In the genomic region with DNA sequence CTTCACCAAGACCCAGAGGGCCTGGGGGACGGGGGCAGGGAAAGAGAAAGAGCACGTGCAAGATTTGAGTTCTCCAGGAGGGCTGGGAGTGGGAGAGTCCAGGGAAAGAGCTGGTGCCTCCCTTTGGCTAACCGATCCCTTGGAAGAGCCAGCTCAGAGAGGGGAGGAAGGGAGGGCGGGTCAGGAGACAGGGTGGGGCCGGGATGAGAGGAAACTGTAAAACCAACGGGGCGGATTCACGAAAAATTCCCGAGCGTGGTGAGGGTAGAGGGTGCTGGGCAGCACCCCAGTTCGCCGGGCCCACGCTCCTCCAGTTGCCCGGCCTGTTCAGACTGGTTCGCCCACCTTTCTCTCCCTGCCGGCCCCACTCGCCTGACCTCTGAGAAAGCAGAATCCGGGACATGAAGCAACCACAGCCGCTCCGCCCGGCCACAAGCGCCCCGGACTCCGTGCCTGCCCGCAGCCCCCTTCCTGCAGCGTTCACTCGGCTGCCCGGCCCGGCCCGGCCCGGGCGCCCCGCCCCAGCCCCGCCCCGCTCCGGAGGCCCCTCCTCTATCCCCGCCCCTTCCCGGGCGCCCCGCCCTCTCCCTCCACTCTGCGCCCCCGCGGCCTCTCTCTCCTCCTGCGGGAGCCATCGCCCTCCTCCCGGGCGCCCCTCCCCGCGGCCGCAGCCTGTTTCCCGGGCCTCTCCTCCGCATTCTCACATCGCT, we compare ENCODE assay signal across 8 cellular contexts.
DNase-seq lines count a peak whose midpoint lies in the region; ATAC-seq and TF ChIP-seq lines count a peak whose summit lies in the region.

No MANE protein-coding gene starts in this region.

- no peaks in the 10 kb centered on the region for H3K9me3 Mint-ChIP-seq in progenitor cell of endocrine pancreas (ENCODE audit: low read depth)

- 7 to 8% methylated on average over 14 to 18 of the region's 53 CpGs for WGBS in upper lobe of left lung, 2 donors

- H3K4me3 ChIP-seq in left ventricle myocardium inferior (peak overlapping the region; percentile 81), upper lobe of left lung (peak overlapping the region; percentile 37 to 75 (median 62))

- H3K4me1 ChIP-seq in left ventricle myocardium inferior (peaks cover 39% of the 10 kb centered on the region), upper lobe of left lung (peaks cover 23 to 38% (median 27%) of the 10 kb centered on the region in 4 donors)

- TF ChIP-seq CTCF in left ventricle myocardium inferior (IDR thresholded peaks at IDR 0.05; ENCODE audit: borderline replicate concordance), result no peak
- no peak for TF ChIP-seq CTCF in progenitor cell of endocrine pancreas (IDR thresholded peaks at IDR 0.05; ENCODE audit: unreplicated experiment)
- no peak for TF ChIP-seq CTCF in upper lobe of left lung (IDR thresholded peaks at IDR 0.05)

- H3K36me3 ChIP-seq in left ventricle myocardium inferior (no peaks in the 10 kb centered on the region), upper lobe of left lung (no peaks in the 10 kb centered on the region)

- H3K4me1 Mint-ChIP-seq in T-helper 17 cell (peaks cover 17% of the 10 kb centered on the region), progenitor cell of endocrine pancreas (ENCODE audit: low read depth) (peaks cover 2% of the 10 kb centered on the region)

- peak; percentile 73 for ATAC-seq in GM21576 (IDR thresholded peaks at IDR 0.05; ENCODE audit: unreplicated experiment)
- peak; percentile 94 for ATAC-seq in T-helper 17 cell
- ATAC-seq in upper lobe of left lung (ENCODE audit: low FRiP score in 2 of 2), result peak; percentile 91 to 96

- H3K27me3 ChIP-seq in left ventricle myocardium inferior (ENCODE audit: low read depth) (no peaks in the 10 kb centered on the region), upper lobe of left lung (no peaks in the 10 kb centered on the region)

- TF ChIP-seq POLR2A in upper lobe of left lung (IDR thresholded peaks at IDR 0.05), result peak in 3 of 4 donors; percentile 38 to 67 (median 49)

- H3K9me3 ChIP-seq in T-helper 17 cell (ENCODE audit: control insufficient read depth, low read length, poor library complexity, severe bottlenecking), result no peaks in the 10 kb centered on the region
- no peaks in the 10 kb centered on the region for H3K9me3 ChIP-seq in left ventricle myocardium inferior (replicated peaks)
- no peaks in the 10 kb centered on the region for H3K9me3 ChIP-seq in upper lobe of left lung

- no peaks in the 10 kb centered on the region for H3K36me3 Mint-ChIP-seq in T-helper 17 cell (ENCODE audit: low read depth)
- no peaks in the 10 kb centered on the region for H3K36me3 Mint-ChIP-seq in progenitor cell of endocrine pancreas (ENCODE audit: insufficient read depth)

- intact Hi-C loops in left ventricle myocardium inferior (cut with micrococcal nuclease), result no loop called here

- DNase-seq in COR-L47 (lab: John Stamatoyannopoulos, UW) (peak; percentile 99), LHCN-M2 (ENCODE audit: low read depth) (peak; percentile 66), T-helper 17 cell (peak; percentile 39 to 64 (median 52)), amygdala (lab: John Stamatoyannopoulos, UW) (peak in 53 of 56 donors; percentile 13 to 92 (median 56)), left ventricle myocardium inferior (peak; percentile 84), progenitor cell of endocrine pancreas (ENCODE audit: low spot score, unreplicated experiment) (peak; percentile 78), upper lobe of left lung (peak; percentile 81 to 96)

- no peak overlapping the region for H3K27ac Mint-ChIP-seq in T-helper 17 cell
- H3K27ac Mint-ChIP-seq in progenitor cell of endocrine pancreas, result peak overlapping the region; percentile 31

- H3K27me3 Mint-ChIP-seq in T-helper 17 cell (peaks cover 14% of the 10 kb centered on the region), progenitor cell of endocrine pancreas (peaks cover 45% of the 10 kb centered on the region)

- H3K4me3 Mint-ChIP-seq in T-helper 17 cell (peak overlapping the region; percentile 77), progenitor cell of endocrine pancreas (ENCODE audit: low read depth) (peak overlapping the region; percentile 73)

- H3K27ac ChIP-seq in left ventricle myocardium inferior (replicated peaks), result peak overlapping the region; percentile 95
- H3K27ac ChIP-seq in upper lobe of left lung, result peak overlapping the region; percentile 71 to 91 (median 88)

- TF ChIP-seq EP300 in upper lobe of left lung (IDR thresholded peaks at IDR 0.05), result peak in 1 of 4 donors; percentile 12

Comparison
In these comparisons a context has a peak if more than half of its experiments do, and no peak if none do; other contexts are left out.
1. Peak in every context shown above with its lines: DNase-seq, ATAC-seq, H3K4me3 ChIP-seq and H3K27ac ChIP-seq.